Comparison of ENCODE assay signal across 9 cellular contexts in genomic region chr15:48644498-48644826, GRCh38. TPM values are rescaled to one million over a fixed set of nuclear protein-coding genes. Genes with fewer than 3 reads are reported as not detected.
DNase-seq lines count a peak whose midpoint lies in the region; ATAC-seq and TF ChIP-seq lines count a peak whose summit lies in the region.
"Had no signal": no experiment of that assay in that cellular context is flagged by ENCODE, and none has a peak within 500 bp of the region (broad histone marks: within the 10 kb centered on the region; RNA-seq: fewer than 3 reads in every experiment).

No MANE protein-coding gene starts in this region.

- H3K4me3 ChIP-seq in SK-N-MC (peak overlapping the region; percentile 74), heart left ventricle (peak overlapping the region; percentile 67 to 96 (median 88)), sigmoid colon (peak overlapping the region; percentile 56 to 72 (median 68))

- intact Hi-C loops in heart left ventricle (cut with DNase I) (loop anchor here (5.0 to 10.0 kb wide), 12 partner anchors 60 to 290 kb away; no protein-coding TSS in a partner anchor), sigmoid colon (cut with DNase I) (loop anchor here (10.0 kb wide), 2 partner anchors 110 to 230 kb away; no protein-coding TSS in a partner anchor)

- peak overlapping the region; percentile 39 for H3K4me3 Mint-ChIP-seq in stimulated activated naive CD8-positive, alpha-beta T cell treated with anti-CD3 and anti-CD28 coated beads, Interleukin-15, Interleukin-2, amounts not matched to agents 100 ng/mL and 50 ng/mL, for 24 hours
- H3K4me3 Mint-ChIP-seq in stimulated activated naive CD8-positive, alpha-beta T cell treated with anti-CD3 and anti-CD28 coated beads, Interleukin-15, amount 100 ng/mL, for 72 hours = peak overlapping the region in 1 of 2 donors; percentile 45

- peaks cover 5% of the 10 kb centered on the region for H3K4me1 Mint-ChIP-seq in stimulated activated naive CD8-positive, alpha-beta T cell treated with anti-CD3 and anti-CD28 coated beads, Interleukin-15, Interleukin-2, amounts not matched to agents 100 ng/mL and 50 ng/mL, for 24 hours (ENCODE audit: low read depth)
- peaks cover 10% of the 10 kb centered on the region for H3K4me1 Mint-ChIP-seq in stimulated activated naive CD8-positive, alpha-beta T cell treated with anti-CD3 and anti-CD28 coated beads, Interleukin-15, amount 100 ng/mL, for 72 hours

- H3K9me3 ChIP-seq in SK-N-MC (ENCODE audit: low read depth, low read length) = no peaks in the 10 kb centered on the region
- H3K9me3 ChIP-seq in heart left ventricle = no peaks in the 10 kb centered on the region
- no peaks in the 10 kb centered on the region for H3K9me3 ChIP-seq in sigmoid colon
- H3K9me3 ChIP-seq: body of pancreas had no signal

- TF ChIP-seq POLR2A in heart left ventricle (IDR thresholded peaks at IDR 0.05) (no peak), sigmoid colon (IDR thresholded peaks at IDR 0.05) (no peak)

- no peaks in the 10 kb centered on the region for H3K36me3 Mint-ChIP-seq in stimulated activated naive CD8-positive, alpha-beta T cell treated with anti-CD3 and anti-CD28 coated beads, Interleukin-15, Interleukin-2, amounts not matched to agents 100 ng/mL and 50 ng/mL, for 24 hours (ENCODE audit: low read depth)

- peaks cover 0 to 40% (median 9%) of the 10 kb centered on the region in 12 donors for H3K4me1 ChIP-seq in heart left ventricle
- H3K4me1 ChIP-seq in sigmoid colon = peaks cover 0 to 26% (median 23%) of the 10 kb centered on the region in 4 donors

- H3K9ac ChIP-seq in SK-N-MC (ENCODE audit: insufficient read length) = no peak overlapping the region

- TF ChIP-seq CTCF in heart left ventricle (IDR thresholded peaks at IDR 0.05) (no peak), sigmoid colon (IDR thresholded peaks at IDR 0.05) (no peak)

- H3K27me3 Mint-ChIP-seq in stimulated activated naive CD8-positive, alpha-beta T cell treated with anti-CD3 and anti-CD28 coated beads, Interleukin-15, Interleukin-2, amounts not matched to agents 100 ng/mL and 50 ng/mL, for 24 hours = peaks cover 38% of the 10 kb centered on the region
- H3K27me3 Mint-ChIP-seq in stimulated activated naive CD8-positive, alpha-beta T cell treated with anti-CD3 and anti-CD28 coated beads, Interleukin-15, amount 100 ng/mL, for 72 hours = peaks cover 68% of the 10 kb centered on the region

- H3K27me3 ChIP-seq in heart left ventricle = peaks cover 0 to 36% (median 0%) of the 10 kb centered on the region in 9 donors
- peaks cover 0 to 25% (median 9%) of the 10 kb centered on the region in 3 donors for H3K27me3 ChIP-seq in sigmoid colon

- WGBS in heart left ventricle, 4 donors = 0 to 1% (median 1%) methylated on average over 23 to 26 of the region's 26 CpGs
- 1 to 4% methylated on average over 26 of the region's 26 CpGs for WGBS in sigmoid colon, 2 donors

- TF ChIP-seq EP300 in sigmoid colon (IDR thresholded peaks at IDR 0.05) = no peak

- H3K36me3 ChIP-seq in SK-N-MC (ENCODE audit: insufficient read depth, low read length) (no peaks in the 10 kb centered on the region), heart left ventricle (peaks cover 0 to 15% (median 0%) of the 10 kb centered on the region in 9 donors), sigmoid colon (no peaks in the 10 kb centered on the region)

- H3K9me3 Mint-ChIP-seq in stimulated activated naive CD8-positive, alpha-beta T cell treated with anti-CD3 and anti-CD28 coated beads, Interleukin-15, Interleukin-2, amounts not matched to agents 100 ng/mL and 50 ng/mL, for 24 hours = no peaks in the 10 kb centered on the region
- no peaks in the 10 kb centered on the region for H3K9me3 Mint-ChIP-seq in stimulated activated naive CD8-positive, alpha-beta T cell treated with anti-CD3 and anti-CD28 coated beads, Interleukin-15, amount 100 ng/mL, for 72 hours

- H3K27ac ChIP-seq in SK-N-MC (no peak overlapping the region), heart left ventricle (peak overlapping the region; percentile 83 to 94 (median 86)), sigmoid colon (peak overlapping the region; percentile 82 to 95 (median 86))

- no peak for ATAC-seq in stimulated activated naive CD8-positive, alpha-beta T cell treated with anti-CD3 and anti-CD28 coated beads, Interleukin-15, amount 100 ng/mL, for 72 hours
- ATAC-seq in heart left ventricle (no peak), HG02938 (IDR thresholded peaks at IDR 0.05; ENCODE audit: unreplicated experiment) (no peak), GM21526 (IDR thresholded peaks at IDR 0.05; ENCODE audit: low FRiP score, unreplicated experiment) (no peak), left lobe of liver (no peak)

- DNase-seq in stimulated activated naive CD8-positive, alpha-beta T cell treated with anti-CD3 and anti-CD28 coated beads, Interleukin-15, amount 100 ng/mL, for 72 hours = no peak
- DNase-seq in SK-N-MC (ENCODE audit: low read depth, low spot score) = no peak
- peak in 4 of 5 donors; percentile 33 to 70 (median 53) for DNase-seq in heart left ventricle
- peak; percentile 80 for DNase-seq in sigmoid colon
- no peak for DNase-seq in left lobe of liver (ENCODE audit: low spot score)

- H3K27ac Mint-ChIP-seq in stimulated activated naive CD8-positive, alpha-beta T cell treated with anti-CD3 and anti-CD28 coated beads, Interleukin-15, Interleukin-2, amounts not matched to agents 100 ng/mL and 50 ng/mL, for 24 hours = no peak overlapping the region
- no peak overlapping the region for H3K27ac Mint-ChIP-seq in stimulated activated naive CD8-positive, alpha-beta T cell treated with anti-CD3 and anti-CD28 coated beads, Interleukin-15, amount 100 ng/mL, for 72 hours

RNA-seq across cellular contexts. Expression of gene FBN1, which starts 1.0 kb away (rescaled TPM):
- 100 to 1,000 TPM in 1 of 9 donors, 10 to 100 TPM in 8; 22.5 to 115 (median 38.9) TPM for total RNA-seq in heart left ventricle
- polyA plus RNA-seq in heart left ventricle = 10 to 100 TPM in 1 of 2 donors, 1 to 10 TPM in 1; 5.7 to 28.7 TPM
- 100 to 1,000 TPM in 1 of 4 donors, 10 to 100 TPM in 3; 57.0 to 173 (median 74.7) TPM for total RNA-seq in sigmoid colon
- 10 to 100 TPM in 1 of 3 donors, 1 to 10 TPM in 2; 1.2 to 15.0 (median 6.6) TPM for polyA plus RNA-seq in sigmoid colon
- total RNA-seq in left lobe of liver = 2.7 TPM

Comparison
In these comparisons a context has a peak if more than half of its experiments do, and no peak if none do; other contexts are left out.
1. DNase-seq: peak in heart left ventricle (4 of 5) and sigmoid colon (single experiment); none in stimulated activated naive CD8-positive, alpha-beta T cell treated with anti-CD3 and anti-CD28 coated beads, Interleukin-15, amount 100 ng/mL, for 72 hours (0 of 2), SK-N-MC (single experiment) and left lobe of liver (single experiment).
2. Peak in every context shown above with its lines, with median percentiles within 50 percentile points of each other: H3K4me3 ChIP-seq.